In the genomic region with DNA sequence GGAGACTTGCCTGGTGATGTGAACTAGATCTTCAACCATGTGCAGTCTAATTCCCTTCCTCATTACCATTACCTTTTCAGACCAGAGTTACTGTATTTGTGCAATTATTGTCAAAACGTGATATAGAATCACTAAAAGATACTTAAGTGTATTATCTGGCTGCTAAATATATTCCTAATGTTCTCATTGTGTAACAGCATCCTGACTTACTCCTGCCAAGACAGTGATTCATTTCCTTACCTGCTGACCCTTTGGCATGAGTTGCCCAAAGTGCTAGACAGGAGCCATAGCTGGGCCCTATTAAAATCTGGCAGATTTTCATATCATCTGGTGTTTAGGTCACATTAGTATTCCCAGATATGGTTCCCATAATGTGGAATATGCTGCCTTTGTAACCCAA, we compare ENCODE assay signal across 27 cellular contexts.
DNase-seq lines count a peak whose midpoint lies in the region; ATAC-seq, FAIRE-seq and TF ChIP-seq lines count a peak whose summit lies in the region.
"Had no signal": no experiment of that assay in that cellular context is flagged by ENCODE, and none has a peak within 500 bp of the region (broad histone marks: within the 10 kb centered on the region; RNA-seq: fewer than 3 reads in every experiment).

No MANE protein-coding gene starts in this region.

- H3K9me3 ChIP-seq in heart left ventricle (no peaks in the 10 kb centered on the region), right atrium auricular region (no peaks in the 10 kb centered on the region), HepG2 (ENCODE audit: low read length) (peaks cover 3% of the 10 kb centered on the region)
- H3K9me3 ChIP-seq: colonic mucosa, esophagus squamous epithelium had no signal

- H3K36me3 ChIP-seq in heart left ventricle (no peaks in the 10 kb centered on the region), right atrium auricular region (no peaks in the 10 kb centered on the region), HepG2 (replicated peaks in 1 of 2; ENCODE audit: control insufficient read depth in 1 of 2, insufficient read depth in 2 of 2, low read length in 2 of 2) (no peaks in the 10 kb centered on the region)
- H3K36me3 ChIP-seq: brain microvascular endothelial cell, colonic mucosa, esophagus squamous epithelium had no signal

- WGBS in heart left ventricle, 4 donors = 19 to 30% (median 24%) methylated on average over 1 of the region's 1 CpG
- 0% methylated on average over 1 of the region's 1 CpG for WGBS in HepG2 (ENCODE audit: low lambda C conversion rate)

- TF ChIP-seq POLR2A in heart left ventricle (IDR thresholded peaks at IDR 0.05) = no peak
- TF ChIP-seq POLR2A in HepG2 (IDR thresholded peaks at IDR 0.05; ENCODE audit: insufficient read depth in 1 of 2, low read depth in 2 of 2, low read length in 2 of 2) = no peak

- H3K4me1 ChIP-seq in heart left ventricle (peaks cover 0 to 24% (median 6%) of the 10 kb centered on the region in 12 donors), right atrium auricular region (no peaks in the 10 kb centered on the region), HepG2 (ENCODE audit: insufficient read depth, low read length) (no peaks in the 10 kb centered on the region)
- H3K4me1 ChIP-seq: colonic mucosa had no signal

- no peak overlapping the region for H2AFZ ChIP-seq in HepG2 (ENCODE audit: low read length)

- TF ChIP-seq EP300 in HepG2 (IDR thresholded peaks at IDR 0.05; ENCODE audit: low read depth in 2 of 2, low read length in 2 of 2) (no peak), HepG2 (CRISPR knock-in tag; IDR thresholded peaks at IDR 0.05; ENCODE audit: borderline replicate concordance) (no peak)

- H4K20me1 ChIP-seq in HepG2 (ENCODE audit: insufficient read depth, low read length) = no peaks in the 10 kb centered on the region

- FAIRE-seq in urothelium cell line (lab: Jason Lieb, UNC) (no peak), HepG2 (lab: Jason Lieb, UNC) (no peak)
- FAIRE-seq: A204.1 had no signal

- TF ChIP-seq RAD21 in HepG2 (CRISPR knock-in tag; IDR thresholded peaks at IDR 0.05) = no peak

- POLR2A ChIA-PET in HepG2 (lab: Yijun Ruan, JAX) = no interaction called here

- DNase-seq in heart left ventricle = peak in 2 of 5 donors; percentile 13 to 20
- no peak for DNase-seq in right atrium auricular region (ENCODE audit: low spot score)
- peak; percentile 78 for DNase-seq in fibroblast of the aortic adventitia (ENCODE audit: low read depth)
- DNase-seq in urothelium cell line (ENCODE audit: low spot score) = peak; percentile 17
- DNase-seq in HepG2 (ENCODE audit: low spot score) = no peak
- no peak for DNase-seq in KBM-7
- no peak for DNase-seq in HT-29 (ENCODE audit: low spot score)
- DNase-seq: activated CD8-positive, alpha-beta T cell treated with anti-CD3 and anti-CD28 coated beads for 36 hours; activated naive CD4-positive, alpha-beta T cell treated with anti-CD3 and anti-CD28 coated beads, Interleukin-2, amount 50 U/mL, for 16 hours; amniotic stem cell; brain microvascular endothelial cell; CD8-positive, alpha-beta T cell; colonic mucosa; effector memory CD8-positive, alpha-beta T cell; esophagus squamous epithelium; GDM1; MM.1S; NCI-H1417 treated with DMSO at 0.1 percent for 48 hours; NCI-H2081 treated with DMSO at 0.1 percent for 48 hours; NCI-H82; posterior cingulate gyrus; RPMI8226; stimulated activated naive B cell treated with anti-CD40 and anti-IgM and Interleukin-4, amounts not matched to agents 10 μg/mL and 1 μg/mL and 100 μg/mL, for 72 hours; T-helper 2 cell had no signal

- no peak overlapping the region for H3K4me3 ChIP-seq in heart left ventricle
- H3K4me3 ChIP-seq in right atrium auricular region = no peak overlapping the region
- no peak overlapping the region for H3K4me3 ChIP-seq in fibroblast of the aortic adventitia (ENCODE audit: low read depth, low read length)
- H3K4me3 ChIP-seq in HepG2 (replicated peaks in 1 of 3; ENCODE audit: insufficient read depth in 1 of 3, low read depth in 2 of 3, low read length in 3 of 3) = no peak overlapping the region
- H3K4me3 ChIP-seq: colonic mucosa, esophagus squamous epithelium had no signal

- CTCF ChIA-PET in HepG2 (lab: Yijun Ruan, JAX; ENCODE audit: low intra/inter-chr PET ratio, low total read pairs) = no interaction called here

- H3K4me2 ChIP-seq in HepG2 (ENCODE audit: low read depth, low read length) = no peak overlapping the region

- TF ChIP-seq CTCF in heart left ventricle (IDR thresholded peaks at IDR 0.05) (no peak), right atrium auricular region (IDR thresholded peaks at IDR 0.05) (no peak), fibroblast of the aortic adventitia (IDR thresholded peaks at IDR 0.05; ENCODE audit: insufficient read depth, low read length) (no peak), HepG2 (CRISPR knock-in tag; IDR thresholded peaks at IDR 0.05) (no peak)

- BruUV-seq in HepG2 (replicated peaks; lab: Mats Ljungman, UMichigan) = no TSS peak

- no peaks in the 10 kb centered on the region for H3K79me2 ChIP-seq in HepG2 (ENCODE audit: insufficient read depth, low read length)

- in situ Hi-C loops in HepG2 (cut with HindIII; ENCODE audit: extremely low pct_ligation_motif_present, low pct_unique_long_range_greater_than_20kb) (no loop called here), KBM-7 (cut with MboI; ENCODE audit: low pct_unique_long_range_greater_than_20kb, low sequenced_read_pairs) (no loop called here)

- H3K27ac ChIP-seq in heart left ventricle (peak overlapping the region in 10 of 12 donors; percentile 19 to 65 (median 43)), right atrium auricular region (no peak overlapping the region), HepG2 (ENCODE audit: extremely low read length, insufficient read depth, low read length) (no peak overlapping the region)
- H3K27ac ChIP-seq: brain microvascular endothelial cell, colonic mucosa, esophagus squamous epithelium had no signal

- no peak overlapping the region for H3K9ac ChIP-seq in HepG2 (ENCODE audit: insufficient read depth, low read depth, low read length)

- no peaks in the 10 kb centered on the region for H3K27me3 ChIP-seq in heart left ventricle
- H3K27me3 ChIP-seq in right atrium auricular region = no peaks in the 10 kb centered on the region
- H3K27me3 ChIP-seq in HepG2 (ENCODE audit: control insufficient read depth in 1 of 2, insufficient read depth in 2 of 2, low read length in 2 of 2) = no peaks in the 10 kb centered on the region
- H3K27me3 ChIP-seq: brain microvascular endothelial cell, colonic mucosa, esophagus squamous epithelium had no signal

- ATAC-seq in heart left ventricle (peak; percentile 54 to 91 (median 71)), SK-N-SH treated with all-trans-retinoic acid at 6 μM for 48 hours (peak; percentile 58), HepG2 (no peak)
- ATAC-seq: activated CD8-positive, alpha-beta T cell treated with anti-CD3 and anti-CD28 coated beads for 36 hours; activated T-helper 17 cell treated with anti-CD3 and anti-CD28 coated beads, Interleukin-2, amount 50 U/mL, for 72 hours; CD8-positive, alpha-beta T cell; effector memory CD8-positive, alpha-beta T cell; stimulated activated naive B cell treated with anti-CD40 and anti-IgM and Interleukin-4, amounts not matched to agents 10 μg/mL and 1 μg/mL and 100 μg/mL, for 72 hours had no signal

- intact Hi-C loops in heart left ventricle (cut with DNase I) = loop anchor here in 2 of 10 donors (5.0 kb wide), 1 partner anchor 43 kb away; no protein-coding TSS in a partner anchor
- intact Hi-C loops in HepG2 (cut with micrococcal nuclease; ENCODE audit: unreplicated experiment) = no loop called here

TF ChIP-seq in SK-N-SH treated with all-trans-retinoic acid at 6 μM for 48 hours, 23 proteins besides CTCF, POLR2A, EP300 and RAD21:
- TF ChIP-seq ISL1 (CRISPR knock-in tag; IDR thresholded peaks at IDR 0.05) (peak; percentile 90), ZNF70 (CRISPR knock-in tag; IDR thresholded peaks at IDR 0.05) (no peak)
- TF ChIP-seq, protein P1, sequence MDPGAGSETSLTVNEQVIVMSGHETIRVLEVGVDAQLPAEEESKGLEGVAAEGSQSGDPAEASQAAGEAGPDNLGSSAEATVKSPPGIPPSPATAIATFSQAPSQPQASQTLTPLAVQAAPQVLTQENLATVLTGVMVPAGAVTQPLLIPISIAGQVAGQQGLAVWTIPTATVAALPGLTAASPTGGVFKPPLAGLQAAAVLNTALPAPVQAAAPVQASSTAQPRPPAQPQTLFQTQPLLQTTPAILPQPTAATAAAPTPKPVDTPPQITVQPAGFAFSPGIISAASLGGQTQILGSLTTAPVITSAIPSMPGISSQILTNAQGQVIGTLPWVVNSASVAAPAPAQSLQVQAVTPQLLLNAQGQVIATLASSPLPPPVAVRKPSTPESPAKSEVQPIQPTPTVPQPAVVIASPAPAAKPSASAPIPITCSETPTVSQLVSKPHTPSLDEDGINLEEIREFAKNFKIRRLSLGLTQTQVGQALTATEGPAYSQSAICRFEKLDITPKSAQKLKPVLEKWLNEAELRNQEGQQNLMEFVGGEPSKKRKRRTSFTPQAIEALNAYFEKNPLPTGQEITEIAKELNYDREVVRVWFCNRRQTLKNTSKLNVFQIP (CRISPR knock-in tag; IDR thresholded peaks at IDR 0.05; ENCODE audit: borderline replicate concordance, low read depth) = peak; percentile 13; the same call in 1 of the 2 replicates
TF ChIP-seq in SK-N-SH treated with all-trans-retinoic acid at 6 μM for 48 hours: peak in this region for 2.

TF ChIP-seq in HepG2, 621 proteins besides CTCF, POLR2A, EP300 and RAD21 (continues in another document):
- TF ChIP-seq BCL6 (CRISPR knock-in tag; IDR thresholded peaks at IDR 0.05) = no peak
- TF ChIP-seq ZNF607 (CRISPR knock-in tag; IDR thresholded peaks at IDR 0.05; ENCODE audit: borderline replicate concordance) = no peak
- TF ChIP-seq, protein P2, sequence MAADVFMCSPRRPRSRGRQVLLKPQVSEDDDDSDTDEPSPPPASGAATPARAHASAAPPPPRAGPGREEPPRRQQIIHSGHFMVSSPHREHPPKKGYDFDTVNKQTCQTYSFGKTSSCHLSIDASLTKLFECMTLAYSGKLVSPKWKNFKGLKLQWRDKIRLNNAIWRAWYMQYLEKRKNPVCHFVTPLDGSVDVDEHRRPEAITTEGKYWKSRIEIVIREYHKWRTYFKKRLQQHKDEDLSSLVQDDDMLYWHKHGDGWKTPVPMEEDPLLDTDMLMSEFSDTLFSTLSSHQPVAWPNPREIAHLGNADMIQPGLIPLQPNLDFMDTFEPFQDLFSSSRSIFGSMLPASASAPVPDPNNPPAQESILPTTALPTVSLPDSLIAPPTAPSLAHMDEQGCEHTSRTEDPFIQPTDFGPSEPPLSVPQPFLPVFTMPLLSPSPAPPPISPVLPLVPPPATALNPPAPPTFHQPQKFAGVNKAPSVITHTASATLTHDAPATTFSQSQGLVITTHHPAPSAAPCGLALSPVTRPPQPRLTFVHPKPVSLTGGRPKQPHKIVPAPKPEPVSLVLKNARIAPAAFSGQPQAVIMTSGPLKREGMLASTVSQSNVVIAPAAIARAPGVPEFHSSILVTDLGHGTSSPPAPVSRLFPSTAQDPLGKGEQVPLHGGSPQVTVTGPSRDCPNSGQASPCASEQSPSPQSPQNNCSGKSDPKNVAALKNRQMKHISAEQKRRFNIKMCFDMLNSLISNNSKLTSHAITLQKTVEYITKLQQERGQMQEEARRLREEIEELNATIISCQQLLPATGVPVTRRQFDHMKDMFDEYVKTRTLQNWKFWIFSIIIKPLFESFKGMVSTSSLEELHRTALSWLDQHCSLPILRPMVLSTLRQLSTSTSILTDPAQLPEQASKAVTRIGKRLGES (CRISPR knock-in tag; IDR thresholded peaks at IDR 0.05; ENCODE audit: borderline replicate concordance) = no peak

Comparison
In these comparisons a context has a peak if more than half of its experiments do, and no peak if none do; other contexts are left out.
1. H3K27ac ChIP-seq: peak in heart left ventricle (10 of 12); none in right atrium auricular region (0 of 2) and HepG2 (single experiment).
2. DNase-seq: peak in fibroblast of the aortic adventitia (single experiment) and urothelium cell line (single experiment); none in right atrium auricular region (single experiment), HepG2 (single experiment), KBM-7 (single experiment) and HT-29 (single experiment).